ENCODE assay signal across 1 cellular context in genomic region chr3:126337980-126338651, GRCh38.
TF ChIP-seq lines count a peak whose summit lies in the region.

No MANE protein-coding gene starts in this region.

TF ChIP-seq in H1, 55 proteins besides CTCF, POLR2A, EP300 and RAD21:
- TF ChIP-seq FOSL1 (IDR thresholded peaks at IDR 0.05; ENCODE audit: insufficient read depth, low read depth, low read length) (no peak), SP1 (IDR thresholded peaks at IDR 0.05; ENCODE audit: low read depth, low read length) (no peak), JUN (IDR thresholded peaks at IDR 0.05; ENCODE audit: low read depth, low read length) (no peak), RFX5 (IDR thresholded peaks at IDR 0.05; ENCODE audit: borderline replicate concordance, low read depth, low read length) (no peak), CBX5 (IDR thresholded peaks at IDR 0.05; ENCODE audit: low read depth, low read length) (no peak), HDAC6 (IDR thresholded peaks at IDR 0.05; ENCODE audit: low read depth, low read length) (no peak), KDM4A (IDR thresholded peaks at IDR 0.05; ENCODE audit: low read depth, low read length, severe bottlenecking) (no peak), SP4 (IDR thresholded peaks at IDR 0.05; ENCODE audit: low read length) (no peak), POLR2AphosphoS5 (IDR thresholded peaks at IDR 0.05; ENCODE audit: low read depth, low read length) (no peak), TBP (IDR thresholded peaks at IDR 0.05; ENCODE audit: low read depth, low read length) (no peak), EGR1 (IDR thresholded peaks at IDR 0.05; ENCODE audit: borderline replicate concordance, low read depth, low read length) (no peak), MAX (IDR thresholded peaks at IDR 0.05) (no peak)
